11 cellular contexts compared by ENCODE assay signal in the genomic region with DNA sequence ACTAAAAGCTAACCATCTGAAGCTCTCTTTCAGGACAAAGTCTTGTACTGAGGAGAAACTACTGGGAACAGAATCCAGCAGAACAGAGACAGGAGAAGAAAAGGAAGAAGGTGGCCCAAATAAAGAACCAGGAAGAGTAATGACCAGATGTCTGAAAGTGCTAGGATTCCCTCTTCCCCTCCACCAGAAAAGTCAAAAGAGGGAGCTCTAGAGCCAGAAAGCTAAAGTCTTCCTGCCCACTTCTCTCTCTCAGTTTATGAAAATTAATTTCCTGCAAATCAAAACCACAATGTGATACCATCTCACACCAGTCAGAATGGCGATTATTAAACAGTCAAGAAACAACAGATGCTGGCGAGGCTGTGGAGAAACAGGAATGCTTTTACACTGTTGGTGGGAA. TPM values are rescaled to one million over a fixed set of nuclear protein-coding genes. Genes with fewer than 3 reads are reported as not detected.
A peak's percentile ranks its signal among the peaks of the same experiment; 100 is the strongest.
DNase-seq lines count a peak whose midpoint lies in the region; ATAC-seq, FAIRE-seq and TF ChIP-seq lines count a peak whose summit lies in the region.
"Had no signal": no experiment of that assay in that cellular context is flagged by ENCODE, and none has a peak within 500 bp of the region (broad histone marks: within the 10 kb centered on the region; RNA-seq: fewer than 3 reads in every experiment).

No MANE protein-coding gene starts in this region.

- no peak overlapping the region for H3K4me3 ChIP-seq in LNCaP clone FGC (ENCODE audit: low read depth, low read length)
- no peak overlapping the region for H3K4me3 ChIP-seq in K562
- no peak overlapping the region for H3K4me3 ChIP-seq in neutrophil (ENCODE audit: low read depth in 1 of 2, low read length in 1 of 2)

- H3K27me3 ChIP-seq in K562 (ENCODE audit: control insufficient read depth in 2 of 2, insufficient read depth in 2 of 2, low read length in 2 of 2) (no peaks in the 10 kb centered on the region), neutrophil (no peaks in the 10 kb centered on the region)

- POLR2A ChIA-PET in K562 (lab: Yijun Ruan, JAX): interaction anchor here (0.6 to 1.5 kb wide), 3 partner anchors 11 to 30 kb away, joined by 3 to 7 read pairs (median 5); no protein-coding TSS in a partner anchor

- peaks cover 8% of the 10 kb centered on the region for H4K20me1 ChIP-seq in K562 (replicated peaks; ENCODE audit: control insufficient read depth, insufficient read depth, low read length)

- DNase-seq in DMS 273 (lab: John Stamatoyannopoulos, UW; ENCODE audit: unreplicated experiment): peak; percentile 21
- DNase-seq in DMS 273 treated with DMSO at 0.1 percent for 48 hours (lab: John Stamatoyannopoulos, UW): no peak
- DNase-seq in LNCaP clone FGC (ENCODE audit: low read depth): no peak
- peak in 1 of 4 experiments; percentile 23 for DNase-seq in K562 (ENCODE audit: extremely low read depth in 1 of 4, low spot score in 3 of 4)
- no peak for DNase-seq in NCI-H146 (lab: John Stamatoyannopoulos, UW)
- no peak for DNase-seq in NCI-H82 treated with DMSO at 0.1 percent for 48 hours (lab: John Stamatoyannopoulos, UW; ENCODE audit: unreplicated experiment)
- DNase-seq in NCI-H187 (lab: John Stamatoyannopoulos, UW): no peak
- DNase-seq: 8988T; NCI-H446; stimulated activated CD8-positive, alpha-beta memory T cell treated with anti-CD3 and anti-CD28 coated beads, Interleukin-4, amount 100 ng/mL, for 48 hours had no signal

- H3K79me2 ChIP-seq in K562 (ENCODE audit: control insufficient read depth, insufficient read depth, low read length): peaks cover 28% of the 10 kb centered on the region

- H3K9ac ChIP-seq in K562 (ENCODE audit: insufficient read depth in 1 of 2, low read depth in 2 of 2, low read length in 2 of 2): no peak overlapping the region

- no peaks in the 10 kb centered on the region for H3K9me1 ChIP-seq in K562 (ENCODE audit: control insufficient read depth, insufficient read depth, low read length)

- no peak overlapping the region for H3K27ac ChIP-seq in K562 (ENCODE audit: extremely low read depth, low read depth, low read length)
- H3K27ac ChIP-seq in neutrophil: peak overlapping the region; percentile 53

- in situ Hi-C loops in K562 (cut with MboI): no loop called here

- H2AFZ ChIP-seq in K562 (ENCODE audit: low read depth, low read length): no peak overlapping the region

- no TSS peak for BruUV-seq in K562 (replicated peaks; lab: Mats Ljungman, UMichigan)

- peak; percentile 75 for FAIRE-seq in K562 (lab: Jason Lieb, UNC)

- CTCF ChIA-PET in K562 (lab: Yijun Ruan, JAX; ENCODE audit: low intra/inter-chr PET ratio): interaction anchor here (1.0 kb wide), 1 partner anchor 115 kb away, joined by 3 read pairs; no protein-coding TSS in a partner anchor

- H3K9me3 ChIP-seq in K562 (replicated peaks; ENCODE audit: control insufficient read depth, insufficient read depth, low read depth, low read length) (no peaks in the 10 kb centered on the region), neutrophil (no peaks in the 10 kb centered on the region)

- no peak overlapping the region for H3K4me2 ChIP-seq in K562 (ENCODE audit: insufficient read depth, low read length)

- TF ChIP-seq CTCF in LNCaP clone FGC (IDR thresholded peaks at IDR 0.05; ENCODE audit: control insufficient read depth, extremely low read depth, insufficient read depth) (peak; percentile 33; the same call in 1 of the 2 replicates), K562 (IDR thresholded peaks at IDR 0.05 in 2 of 3, conservative IDR thresholded peaks at IDR 0.05 in 1 of 3; ENCODE audit: insufficient read depth in 2 of 3, low read depth in 1 of 3, low read length in 3 of 3) (peak; percentile 23 to 61 (median 35); a peak in 3 of 6 replicates), neutrophil (IDR thresholded peaks at IDR 0.05) (no peak)

- WGBS in K562 (ENCODE audit: insufficient coverage, low coverage, missing lambda C conversion rate): 30% methylated on average over 1 of the region's 2 CpGs

- peak; percentile 70 for ATAC-seq in K562

- TF ChIP-seq POLR2A in K562 (conservative IDR thresholded peaks at IDR 0.05): no peak

- TF ChIP-seq RAD21 in K562 (CRISPR knock-in tag; conservative IDR thresholded peaks at IDR 0.05 in 1 of 2, IDR thresholded peaks at IDR 0.05 in 1 of 2): peak in 1 of 2 experiments; percentile 62; a peak in 2 of 4 replicates

- TF ChIP-seq EP300 in K562 (IDR thresholded peaks at IDR 0.05; ENCODE audit: low read length): no peak

- intact Hi-C loops in K562 (cut with micrococcal nuclease): loop anchor here (2.0 to 5.0 kb wide), 2 partner anchors 45 to 114 kb away; a partner anchor contains a TSS

- peaks cover 4 to 11% of the 10 kb centered on the region in 2 experiments; a peak in 2 of 5 replicates for H3K4me1 ChIP-seq in K562 (replicated peaks in 1 of 2; ENCODE audit: control insufficient read depth in 2 of 2, insufficient read depth in 2 of 2, low read length in 2 of 2)
- peaks cover 18 to 50% of the 10 kb centered on the region in 2 experiments for H3K4me1 ChIP-seq in neutrophil (ENCODE audit: control insufficient read depth in 1 of 2, insufficient read depth in 1 of 2, low read depth in 1 of 2, low read length in 1 of 2)

- H3K36me3 ChIP-seq in K562 (ENCODE audit: control insufficient read depth, insufficient read depth, low read length): no peaks in the 10 kb centered on the region
- no peaks in the 10 kb centered on the region for H3K36me3 ChIP-seq in neutrophil

TF ChIP-seq in K562, 482 proteins besides CTCF, POLR2A, EP300 and RAD21 (continues in another document):
- TF ChIP-seq DNMT1 (IDR thresholded peaks at IDR 0.05) (no peak), XRCC5 (IDR thresholded peaks at IDR 0.05; ENCODE audit: low read depth, low read length) (no peak), POLR2AphosphoS5 (IDR thresholded peaks at IDR 0.05; ENCODE audit: control insufficient read depth, insufficient read depth, low read depth, low read length) (no peak), ZNF311 (CRISPR knock-in tag; IDR thresholded peaks at IDR 0.05) (no peak), ARID1B (IDR thresholded peaks at IDR 0.05) (no peak), ZNF354B (CRISPR knock-in tag; IDR thresholded peaks at IDR 0.05) (no peak), ZNF253 (CRISPR knock-in tag; conservative IDR thresholded peaks at IDR 0.05) (no peak), RBM17 (IDR thresholded peaks at IDR 0.05; ENCODE audit: borderline replicate concordance, low read depth, low read length) (no peak), HIVEP1 (CRISPR knock-in tag; IDR thresholded peaks at IDR 0.05) (no peak), NUFIP1 (IDR thresholded peaks at IDR 0.05; ENCODE audit: partially characterized antibody) (no peak)
- TF ChIP-seq, protein P1, sequence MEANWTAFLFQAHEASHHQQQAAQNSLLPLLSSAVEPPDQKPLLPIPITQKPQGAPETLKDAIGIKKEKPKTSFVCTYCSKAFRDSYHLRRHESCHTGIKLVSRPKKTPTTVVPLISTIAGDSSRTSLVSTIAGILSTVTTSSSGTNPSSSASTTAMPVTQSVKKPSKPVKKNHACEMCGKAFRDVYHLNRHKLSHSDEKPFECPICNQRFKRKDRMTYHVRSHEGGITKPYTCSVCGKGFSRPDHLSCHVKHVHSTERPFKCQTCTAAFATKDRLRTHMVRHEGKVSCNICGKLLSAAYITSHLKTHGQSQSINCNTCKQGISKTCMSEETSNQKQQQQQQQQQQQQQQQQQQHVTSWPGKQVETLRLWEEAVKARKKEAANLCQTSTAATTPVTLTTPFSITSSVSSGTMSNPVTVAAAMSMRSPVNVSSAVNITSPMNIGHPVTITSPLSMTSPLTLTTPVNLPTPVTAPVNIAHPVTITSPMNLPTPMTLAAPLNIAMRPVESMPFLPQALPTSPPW (CRISPR knock-in tag; IDR thresholded peaks at IDR 0.05): no peak
- TF ChIP-seq, protein P2, sequence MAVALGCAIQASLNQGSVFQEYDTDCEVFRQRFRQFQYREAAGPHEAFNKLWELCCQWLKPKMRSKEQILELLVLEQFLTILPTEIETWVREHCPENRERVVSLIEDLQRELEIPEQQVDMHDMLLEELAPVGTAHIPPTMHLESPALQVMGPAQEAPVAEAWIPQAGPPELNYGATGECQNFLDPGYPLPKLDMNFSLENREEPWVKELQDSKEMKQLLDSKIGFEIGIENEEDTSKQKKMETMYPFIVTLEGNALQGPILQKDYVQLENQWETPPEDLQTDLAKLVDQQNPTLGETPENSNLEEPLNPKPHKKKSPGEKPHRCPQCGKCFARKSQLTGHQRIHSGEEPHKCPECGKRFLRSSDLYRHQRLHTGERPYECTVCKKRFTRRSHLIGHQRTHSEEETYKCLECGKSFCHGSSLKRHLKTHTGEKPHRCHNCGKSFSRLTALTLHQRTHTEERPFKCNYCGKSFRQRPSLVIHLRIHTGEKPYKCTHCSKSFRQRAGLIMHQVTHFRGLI (CRISPR knock-in tag; IDR thresholded peaks at IDR 0.05): no peak
- TF ChIP-seq, protein P3, sequence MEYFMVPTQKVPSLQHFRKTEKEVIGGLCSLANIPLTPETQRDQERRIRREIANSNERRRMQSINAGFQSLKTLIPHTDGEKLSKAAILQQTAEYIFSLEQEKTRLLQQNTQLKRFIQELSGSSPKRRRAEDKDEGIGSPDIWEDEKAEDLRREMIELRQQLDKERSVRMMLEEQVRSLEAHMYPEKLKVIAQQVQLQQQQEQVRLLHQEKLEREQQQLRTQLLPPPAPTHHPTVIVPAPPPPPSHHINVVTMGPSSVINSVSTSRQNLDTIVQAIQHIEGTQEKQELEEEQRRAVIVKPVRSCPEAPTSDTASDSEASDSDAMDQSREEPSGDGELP (CRISPR knock-in tag; IDR thresholded peaks at IDR 0.05; ENCODE audit: borderline replicate concordance): no peak

RNA-seq across cellular contexts. Expression of a gene that starts 47.2 kb away (rescaled TPM):
- 25.1 and 48.4 TPM in 2 replicates for total RNA-seq in K562 (2011; cell fraction: chromatin; rRNA removed; ENCODE audit: low replicate concordance)
- total RNA-seq in K562 (2011; cell fraction: nucleolus; rRNA removed): 15.8 and 16.1 TPM in 2 replicates
- 39.8 and 62.4 TPM in 2 replicates for total RNA-seq in K562 (2011; cell fraction: nucleoplasm; rRNA removed)
- total RNA-seq in K562 (2014; rRNA removed) (2.9 and 4.2 TPM in 2 replicates), K562 (2014; rRNA removed; fragmentation: Illumina TruSeq; extraction: Trizol) (7.1 and 8.3 TPM in 2 replicates), K562 (2015; rRNA removed; fragmentation: Illumina TruSeq; extraction: Trizol) (6.9 and 7.4 TPM in 2 replicates), K562 (2021) (21.6 and 23.8 TPM in 2 replicates)
- polyA plus RNA-seq in K562 (2011; rRNA removed) (6.4 and 7.4 TPM in 2 replicates), K562 (2014; fragmentation: Illumina TruSeq; extraction: Trizol) (28.6 and 32.1 TPM in 2 replicates), K562 (2014; fragmentation: Nextera tagmentation; extraction: Ambion mirVana) (1 to 10 TPM; 3.8 to 5.3 TPM), K562 (2014; rRNA removed) (6.2 and 6.6 TPM in 2 replicates)
- 10.3 and 12.7 TPM in 2 replicates for polyA plus RNA-seq in K562 (2011; cell fraction: cytosol; rRNA removed)
- 7.9 and 10.3 TPM in 2 replicates for polyA plus RNA-seq in K562 (2011; cell fraction: nucleus; rRNA removed)
- polyA plus RNA-seq in K562 (2012): 9.3 and 23.9 TPM in 2 replicates
- polyA minus RNA-seq in K562 (2011; rRNA and poly(A)+ RNA removed): 13.7 and 19.4 TPM in 2 replicates
- 14.9 and 19.3 TPM in 2 replicates for polyA minus RNA-seq in K562 (2011; cell fraction: cytosol; rRNA and poly(A)+ RNA removed)
- polyA minus RNA-seq in K562 (2011; cell fraction: nucleus; rRNA and poly(A)+ RNA removed): 6.1 and 6.2 TPM in 2 replicates
